ENCODE assay signal across 11 cellular contexts in genomic region chr6:70210462-70210861, GRCh38.
DNase-seq lines count a peak whose midpoint lies in the region; ATAC-seq and TF ChIP-seq lines count a peak whose summit lies in the region.
"Had no signal": no experiment of that assay in that cellular context is flagged by ENCODE, and none has a peak within 500 bp of the region (broad histone marks: within the 10 kb centered on the region; RNA-seq: fewer than 3 reads in every experiment).

No MANE protein-coding gene starts in this region.

- peaks cover 4% of the 10 kb centered on the region for H3K27me3 Mint-ChIP-seq in neural progenitor cell (ENCODE audit: insufficient read depth, low read depth)
- H3K27me3 Mint-ChIP-seq in activated naive CD4-positive, alpha-beta T cell treated with anti-CD3 and anti-CD28 coated beads for 36 hours (ENCODE audit: low read depth): peaks cover 3% of the 10 kb centered on the region

- no peaks in the 10 kb centered on the region for H3K36me3 Mint-ChIP-seq in neural progenitor cell
- H3K36me3 Mint-ChIP-seq in activated naive CD4-positive, alpha-beta T cell treated with anti-CD3 and anti-CD28 coated beads for 36 hours (ENCODE audit: low read depth): no peaks in the 10 kb centered on the region

- H3K9me3 ChIP-seq in Karpas-422 (ENCODE audit: low read length): no peaks in the 10 kb centered on the region
- no peaks in the 10 kb centered on the region for H3K9me3 ChIP-seq in neural progenitor cell (ENCODE audit: low read depth)
- H3K9me3 ChIP-seq: esophagus muscularis mucosa had no signal

- H3K27me3 ChIP-seq in Karpas-422 (ENCODE audit: low read length) (no peaks in the 10 kb centered on the region), brain microvascular endothelial cell (replicated peaks) (no peaks in the 10 kb centered on the region), neural progenitor cell (no peaks in the 10 kb centered on the region)
- H3K27me3 ChIP-seq: esophagus muscularis mucosa had no signal

- DNase-seq in GM12865 (ENCODE audit: low read depth) (no peak), Karpas-422 (peak; percentile 48), brain microvascular endothelial cell (no peak), neural progenitor cell (ENCODE audit: low spot score) (no peak), Ammon's horn (ENCODE audit: low spot score) (no peak)
- DNase-seq in activated naive CD4-positive, alpha-beta T cell treated with anti-CD3 and anti-CD28 coated beads for 36 hours: no peak
- DNase-seq: activated T-cell treated with anti-CD3 and anti-CD28 coated beads for 4 hours, midbrain, NCI-H1105 had no signal

- no peaks in the 10 kb centered on the region for H4K20me1 ChIP-seq in Karpas-422 (ENCODE audit: insufficient read depth, low read depth, low read length)
- H4K20me1 ChIP-seq in neural progenitor cell (ENCODE audit: low read depth): no peaks in the 10 kb centered on the region

- intact Hi-C loops in activated naive CD4-positive, alpha-beta T cell treated with anti-CD3 and anti-CD28 coated beads for 36 hours (cut with micrococcal nuclease): no loop called here

- H3K4me1 ChIP-seq in Karpas-422 (ENCODE audit: low read length) (no peaks in the 10 kb centered on the region), neural progenitor cell (no peaks in the 10 kb centered on the region)
- H3K4me1 ChIP-seq: esophagus muscularis mucosa had no signal

- in situ Hi-C loops in brain microvascular endothelial cell (cut with HindIII; ENCODE audit: low pct_ligation_motif_present, low sequenced_read_pairs): no loop called here

- no peak for ATAC-seq in GM18867 (IDR thresholded peaks at IDR 0.05; ENCODE audit: unreplicated experiment)

- TF ChIP-seq CTCF in GM12865 (IDR thresholded peaks at IDR 0.05; ENCODE audit: insufficient read depth, low read depth, low read length, missing control alignments): peak; percentile 3
- peak; percentile 41 for TF ChIP-seq CTCF in brain microvascular endothelial cell (IDR thresholded peaks at IDR 0.05; ENCODE audit: low read depth, low read length, missing control alignments)
- TF ChIP-seq CTCF in neural progenitor cell (IDR thresholded peaks at IDR 0.05): peak; percentile 53

- H3K9ac ChIP-seq in Karpas-422 (ENCODE audit: low read length): no peak overlapping the region
- no peak overlapping the region for H3K9ac ChIP-seq in neural progenitor cell

- H3K27ac Mint-ChIP-seq in neural progenitor cell: no peak overlapping the region
- no peak overlapping the region for H3K27ac Mint-ChIP-seq in activated naive CD4-positive, alpha-beta T cell treated with anti-CD3 and anti-CD28 coated beads for 36 hours

- no peaks in the 10 kb centered on the region for H3K4me1 Mint-ChIP-seq in neural progenitor cell
- no peaks in the 10 kb centered on the region for H3K4me1 Mint-ChIP-seq in activated naive CD4-positive, alpha-beta T cell treated with anti-CD3 and anti-CD28 coated beads for 36 hours (ENCODE audit: low read depth)

- H2AFZ ChIP-seq in Karpas-422 (ENCODE audit: low read length): no peak overlapping the region
- H2AFZ ChIP-seq in neural progenitor cell (replicated peaks): no peak overlapping the region

- H3K27ac ChIP-seq in Karpas-422 (ENCODE audit: low read length): no peak overlapping the region
- H3K27ac ChIP-seq in brain microvascular endothelial cell: no peak overlapping the region
- H3K27ac ChIP-seq in neural progenitor cell: no peak overlapping the region
- H3K27ac ChIP-seq: esophagus muscularis mucosa had no signal

- H3K9me3 Mint-ChIP-seq in neural progenitor cell: no peaks in the 10 kb centered on the region
- no peaks in the 10 kb centered on the region for H3K9me3 Mint-ChIP-seq in activated naive CD4-positive, alpha-beta T cell treated with anti-CD3 and anti-CD28 coated beads for 36 hours

- H3K36me3 ChIP-seq in Karpas-422 (ENCODE audit: insufficient read depth, low read length): no peaks in the 10 kb centered on the region
- no peaks in the 10 kb centered on the region for H3K36me3 ChIP-seq in brain microvascular endothelial cell (replicated peaks)
- no peaks in the 10 kb centered on the region for H3K36me3 ChIP-seq in neural progenitor cell
- H3K36me3 ChIP-seq: esophagus muscularis mucosa had no signal

- H3K9me2 ChIP-seq in Karpas-422 (replicated peaks; ENCODE audit: insufficient read depth, low read length): no peaks in the 10 kb centered on the region

- no peak overlapping the region for H3K4me3 ChIP-seq in GM12865 (ENCODE audit: low read depth, low read length)
- H3K4me3 ChIP-seq in Karpas-422 (ENCODE audit: low read length): no peak overlapping the region
- H3K4me3 ChIP-seq in brain microvascular endothelial cell (ENCODE audit: low read depth, low read length): no peak overlapping the region
- H3K4me3 ChIP-seq in neural progenitor cell: no peak overlapping the region
- H3K4me3 ChIP-seq: esophagus muscularis mucosa had no signal

- no peak overlapping the region for H3K4me3 Mint-ChIP-seq in neural progenitor cell
- H3K4me3 Mint-ChIP-seq in activated naive CD4-positive, alpha-beta T cell treated with anti-CD3 and anti-CD28 coated beads for 36 hours: no peak overlapping the region

- H3F3A ChIP-seq in neural progenitor cell (ENCODE audit: low read depth): no peaks in the 10 kb centered on the region

- CTCF ChIA-PET in activated naive CD4-positive, alpha-beta T cell treated with anti-CD3 and anti-CD28 coated beads for 36 hours (lab: Charles Lee): no interaction called here

- H3K4me2 ChIP-seq in Karpas-422 (ENCODE audit: low read depth, low read length, poor library complexity, severe bottlenecking) (no peak overlapping the region), neural progenitor cell (no peak overlapping the region)

- no peaks in the 10 kb centered on the region for H3K79me2 ChIP-seq in Karpas-422 (ENCODE audit: low read length)
- no peaks in the 10 kb centered on the region for H3K79me2 ChIP-seq in neural progenitor cell (ENCODE audit: low read depth)

Comparison
In these comparisons a context has a peak if more than half of its experiments do, and no peak if none do; other contexts are left out.
1. CTCF ChIP-seq: peak in every context shown above with its lines; median percentile 53 in neural progenitor cell; 41 in brain microvascular endothelial cell; 3 in GM12865.